In genomic region chr6:85824329-85824728, GRCh38 we compare ENCODE assay signal across 22 cellular contexts.
"Had no signal": no experiment of that assay in that cellular context is flagged by ENCODE, and none has a peak within 500 bp of the region (broad histone marks: within the 10 kb centered on the region; RNA-seq: fewer than 3 reads in every experiment).

No MANE protein-coding gene starts in this region.

- H3K36me3 ChIP-seq: colonic mucosa, esophagus muscularis mucosa, pancreas, suprapubic skin, thyroid gland, uterus had no signal

- H3K9me3 ChIP-seq: colonic mucosa, pancreas, thyroid gland had no signal

- H3K27ac Mint-ChIP-seq: immature natural killer cell, naive B cell, nephron, progenitor cell of endocrine pancreas, type B pancreatic cell had no signal

- H3K4me1 Mint-ChIP-seq: immature natural killer cell, naive B cell, nephron had no signal

- H3K4me1 ChIP-seq: colonic mucosa, esophagus muscularis mucosa, pancreas, suprapubic skin, thyroid gland, uterus had no signal

- ATAC-seq: left colon; left ventricle myocardium superior; right cardiac atrium; stimulated activated naive CD8-positive, alpha-beta T cell treated with anti-CD3 and anti-CD28 coated beads, Interleukin-15, Interleukin-2, amounts not matched to agents 100 U/mL and 50 U/mL, for 24 hours had no signal

- H3K27me3 ChIP-seq: colonic mucosa, esophagus muscularis mucosa, pancreas, suprapubic skin, thyroid gland, uterus had no signal

- H3K27me3 Mint-ChIP-seq: naive B cell, progenitor cell of endocrine pancreas, type B pancreatic cell had no signal

- H3K4me3 Mint-ChIP-seq: immature natural killer cell, naive B cell, nephron, type B pancreatic cell had no signal

- H3K27ac ChIP-seq: colonic mucosa, esophagus muscularis mucosa, pancreas, suprapubic skin, thyroid gland, uterus had no signal

- H3K4me3 ChIP-seq: colonic mucosa, esophagus muscularis mucosa, lung, pancreas, smooth muscle cell, suprapubic skin, thyroid gland, uterus had no signal

- H3K36me3 Mint-ChIP-seq: type B pancreatic cell had no signal

- DNase-seq: colonic mucosa; effector CD8-positive, alpha-beta T cell; immature natural killer cell; left colon; left ventricle myocardium superior; mesenchymal stem cell; naive B cell; occipital lobe; right cardiac atrium; stimulated activated CD4-positive, alpha-beta T cell treated with anti-CD3 and anti-CD28 coated beads, Interleukin-2, amount 100 ng/mL, for 48 hours; stimulated activated naive CD8-positive, alpha-beta T cell treated with anti-CD3 and anti-CD28 coated beads, Interleukin-15, Interleukin-2, amounts not matched to agents 100 U/mL and 50 U/mL, for 24 hours; thyroid gland; uterus had no signal

- FAIRE-seq: endometrium, pancreas had no signal
